Comparison of ENCODE assay signal across 30 cellular contexts in the genomic region with DNA sequence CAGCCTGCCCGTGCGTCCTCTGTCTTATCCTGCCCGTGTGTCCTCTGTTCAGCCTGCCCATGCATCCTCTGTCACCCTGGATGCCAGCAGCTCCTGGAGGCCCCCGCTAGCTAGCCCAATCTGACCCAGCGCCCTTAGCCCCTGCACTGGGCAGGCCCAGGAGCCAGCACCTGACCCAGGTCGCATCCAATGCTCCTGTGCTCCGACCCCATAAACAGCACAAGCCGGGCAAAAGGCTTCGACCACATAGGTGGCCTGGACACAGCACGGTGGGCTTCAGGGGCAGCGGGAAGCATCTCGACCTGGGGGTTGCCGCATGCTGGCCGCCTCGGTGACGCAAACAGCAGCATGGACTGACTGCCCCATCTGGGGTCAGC. TPM values are rescaled to one million over a fixed set of nuclear protein-coding genes. Genes with fewer than 3 reads are reported as not detected.
A peak's percentile ranks its signal among the peaks of the same experiment; 100 is the strongest.
DNase-seq lines count a peak whose midpoint lies in the region; ATAC-seq, FAIRE-seq and TF ChIP-seq lines count a peak whose summit lies in the region.
"Had no signal": no experiment of that assay in that cellular context is flagged by ENCODE, and none has a peak within 500 bp of the region (broad histone marks: within the 10 kb centered on the region; RNA-seq: fewer than 3 reads in every experiment).

No MANE protein-coding gene starts in this region.

- no peaks in the 10 kb centered on the region for H3K36me3 ChIP-seq in HepG2 (replicated peaks in 1 of 2; ENCODE audit: control insufficient read depth in 1 of 2, insufficient read depth in 2 of 2, low read length in 2 of 2)
- no peaks in the 10 kb centered on the region for H3K36me3 ChIP-seq in right lobe of liver
- H3K36me3 ChIP-seq: BLaER1, SJSA1 had no signal

- no TSS peak for BruUV-seq in HepG2 (replicated peaks; lab: Mats Ljungman, UMichigan)

- no peaks in the 10 kb centered on the region for H3K9me3 ChIP-seq in HepG2 (ENCODE audit: low read length)
- no peaks in the 10 kb centered on the region for H3K9me3 ChIP-seq in right lobe of liver
- no peaks in the 10 kb centered on the region for H3K9me3 ChIP-seq in T-helper 17 cell (ENCODE audit: control insufficient read depth, low read length, poor library complexity, severe bottlenecking)
- H3K9me3 ChIP-seq: BLaER1, SJSA1 had no signal

- CTCF ChIA-PET in HepG2 (lab: Yijun Ruan, JAX; ENCODE audit: low intra/inter-chr PET ratio, low total read pairs) = interaction anchor here (1.8 kb wide), 1 partner anchor 31 kb away, joined by 6 read pairs; no protein-coding TSS in a partner anchor

- no peak for FAIRE-seq in HepG2 (lab: Jason Lieb, UNC)
- FAIRE-seq: GM12892, GM19239 had no signal

- H2AFZ ChIP-seq in HepG2 (ENCODE audit: low read length) = no peak overlapping the region
- H2AFZ ChIP-seq: PC-9 had no signal

- peaks cover 9 to 43% of the 10 kb centered on the region in 2 experiments for H3K27me3 ChIP-seq in HepG2 (ENCODE audit: control insufficient read depth in 1 of 2, insufficient read depth in 2 of 2, low read length in 2 of 2)
- no peaks in the 10 kb centered on the region for H3K27me3 ChIP-seq in right lobe of liver
- H3K27me3 ChIP-seq: SJSA1 had no signal

- peaks cover 31% of the 10 kb centered on the region for H3K4me1 ChIP-seq in HepG2 (ENCODE audit: insufficient read depth, low read length)
- no peaks in the 10 kb centered on the region for H3K4me1 ChIP-seq in right lobe of liver
- H3K4me1 ChIP-seq: SJSA1 had no signal

- H3K27ac ChIP-seq in HepG2 (ENCODE audit: extremely low read length, insufficient read depth, low read length) (no peak overlapping the region), right lobe of liver (no peak overlapping the region)
- H3K27ac ChIP-seq: BLaER1, PC-9, SJSA1 had no signal

- no peak overlapping the region for H3K4me2 ChIP-seq in HepG2 (ENCODE audit: low read depth, low read length)
- H3K4me2 ChIP-seq: PC-9 had no signal

- H3K4me3 Mint-ChIP-seq in T-helper 17 cell (no peak overlapping the region), nephron progenitor cell (no peak overlapping the region)
- H3K4me3 Mint-ChIP-seq: CD8-positive, alpha-beta memory T cell had no signal

- ATAC-seq in HepG2 (peak; percentile 16), right lobe of liver (no peak), T-helper 17 cell (no peak), GM18907 (IDR thresholded peaks at IDR 0.05; ENCODE audit: unreplicated experiment) (no peak)
- ATAC-seq: HCT116 had no signal

- 20% methylated on average over 11 of the region's 16 CpGs for WGBS in HepG2 (ENCODE audit: low lambda C conversion rate)
- 42% methylated on average over 5 of the region's 16 CpGs for WGBS in right lobe of liver (ENCODE audit: insufficient coverage, low coverage, low lambda C conversion rate, missing lambda C conversion rate)

- no peak for TF ChIP-seq RAD21 in HepG2 (CRISPR knock-in tag; IDR thresholded peaks at IDR 0.05)

- POLR2A ChIA-PET in HepG2 (lab: Yijun Ruan, JAX) = interaction anchor here (1.3 to 1.4 kb wide), 2 partner anchors 11 to 13 kb away, joined by 3 to 5 read pairs; partner anchors contain the start of gene CDH15

- H3K9me3 Mint-ChIP-seq in nephron progenitor cell = no peaks in the 10 kb centered on the region

- in situ Hi-C loops in HepG2 (cut with HindIII; ENCODE audit: extremely low pct_ligation_motif_present, low pct_unique_long_range_greater_than_20kb) = no loop called here

- no peak overlapping the region for H3K4me3 ChIP-seq in HepG2 (replicated peaks in 1 of 3; ENCODE audit: insufficient read depth in 1 of 3, low read depth in 2 of 3, low read length in 3 of 3)
- no peak overlapping the region for H3K4me3 ChIP-seq in right lobe of liver
- H3K4me3 ChIP-seq: BLaER1, PC-9, SJSA1 had no signal

- H3K27me3 Mint-ChIP-seq in T-helper 17 cell = no peaks in the 10 kb centered on the region
- H3K27me3 Mint-ChIP-seq in nephron progenitor cell (ENCODE audit: low read depth, poor library complexity) = peaks cover 54% of the 10 kb centered on the region

- no peak overlapping the region for H3K9ac ChIP-seq in HepG2 (ENCODE audit: insufficient read depth, low read depth, low read length)

- H3K4me1 Mint-ChIP-seq in T-helper 17 cell (peaks cover 3% of the 10 kb centered on the region), nephron progenitor cell (no peaks in the 10 kb centered on the region)
- H3K4me1 Mint-ChIP-seq: CD8-positive, alpha-beta memory T cell had no signal

- TF ChIP-seq CTCF in HepG2 (CRISPR knock-in tag; IDR thresholded peaks at IDR 0.05) (no peak), right lobe of liver (IDR thresholded peaks at IDR 0.05) (no peak), nephron progenitor cell (IDR thresholded peaks at IDR 0.05) (no peak)

- intact Hi-C loops in HepG2 (cut with micrococcal nuclease; ENCODE audit: unreplicated experiment) = loop anchor here (2.0 kb wide), 1 partner anchor 16 kb away; the partner anchor contains the start of gene SLC22A31
- intact Hi-C loops in right lobe of liver (cut with DNase I) = no loop called here

- no peak for DNase-seq in HepG2 (ENCODE audit: low spot score)
- no peak for DNase-seq in right lobe of liver
- DNase-seq in T-helper 17 cell = no peak
- DNase-seq in nephron progenitor cell = no peak
- no peak for DNase-seq in NCI-H2081 treated with DMSO at 0.1 percent for 48 hours (lab: John Stamatoyannopoulos, UW)
- DNase-seq in AML-193 (lab: John Stamatoyannopoulos, UW) = no peak
- no peak for DNase-seq in NAMALWA (ENCODE audit: low spot score)
- DNase-seq: 8988T; ACHN; DMS 273 treated with DMSO at 0.1 percent for 48 hours; DMS79 treated with DMSO at 0.1 percent for 48 hours; Kasumi-1; NCI-H1105; NCI-H146; NCI-H1930; NCI-H446; NCI-H82; NK-92 treated with Interleukin-12 subunit alpha and Interleukin-12 subunit beta, amount 100 ng/mL, for 24 hours; PC-9; Right ventricle myocardium superior; RPMI8226 had no signal

- no peaks in the 10 kb centered on the region for H3K79me2 ChIP-seq in HepG2 (ENCODE audit: insufficient read depth, low read length)

- peaks cover 32% of the 10 kb centered on the region for H4K20me1 ChIP-seq in HepG2 (ENCODE audit: insufficient read depth, low read length)

- H3K27ac Mint-ChIP-seq in T-helper 17 cell = peak overlapping the region; percentile 39
- H3K27ac Mint-ChIP-seq in nephron progenitor cell = peak overlapping the region; percentile 81

- H3K36me3 Mint-ChIP-seq in T-helper 17 cell (ENCODE audit: low read depth) (no peaks in the 10 kb centered on the region), nephron progenitor cell (ENCODE audit: low read depth) (no peaks in the 10 kb centered on the region)
- H3K36me3 Mint-ChIP-seq: CD8-positive, alpha-beta memory T cell had no signal

- TF ChIP-seq POLR2A in HepG2 (IDR thresholded peaks at IDR 0.05; ENCODE audit: insufficient read depth in 1 of 2, low read depth in 2 of 2, low read length in 2 of 2) (no peak), right lobe of liver (IDR thresholded peaks at IDR 0.05) (no peak)

- TF ChIP-seq EP300 in HepG2 (IDR thresholded peaks at IDR 0.05; ENCODE audit: low read depth in 2 of 2, low read length in 2 of 2) (no peak), HepG2 (CRISPR knock-in tag; IDR thresholded peaks at IDR 0.05; ENCODE audit: borderline replicate concordance) (no peak)

RNA-seq across cellular contexts. Expression of gene CDH15, which starts 13.1 kb away (rescaled TPM):
- total RNA-seq in HepG2 (2016; rRNA removed; fragmentation: Illumina TruSeq; extraction: Trizol) (1.4 and 2.2 TPM in 2 replicates), right lobe of liver (1 to 10 TPM in 1 of 6 experiments, under 1 TPM in 4, not detected in 1; 0.12 to 3.3 (median 0.15) TPM), T-helper 17 cell (under 1 TPM in 1 of 2 donors, not detected in 1; 0.12 TPM)
- total RNA-seq in HepG2 (2016; cell fraction: cytosol; rRNA removed; fragmentation: Illumina TruSeq; extraction: Trizol; ENCODE audit: low read depth) = 2.8 and 2.9 TPM in 2 replicates
- 1.4 and 2.2 TPM in 2 replicates for total RNA-seq in HepG2 (2016; cell fraction: insoluble cytoplasmic fraction; rRNA removed; fragmentation: Illumina TruSeq; extraction: Trizol)
- 3.6 and 3.7 TPM in 2 replicates for total RNA-seq in HepG2 (2016; cell fraction: membrane; rRNA removed; fragmentation: Illumina TruSeq; extraction: Trizol)
- 1.6 and 1.8 TPM in 2 replicates for total RNA-seq in HepG2 (2016; cell fraction: nucleus; rRNA removed; fragmentation: Illumina TruSeq; extraction: Trizol)
- 0.69 and 0.74 TPM in 2 replicates for polyA plus RNA-seq in HepG2 (2011; rRNA removed)
- 0.37 and 1.2 TPM in 2 replicates for polyA plus RNA-seq in HepG2 (2011; cell fraction: cytosol; rRNA removed)
- 1.6 and 2.1 TPM in 2 replicates for polyA plus RNA-seq in HepG2 (2011; cell fraction: nucleus; rRNA removed)
- polyA plus RNA-seq in HepG2 (2012) = 0.61 and 0.90 TPM in 2 replicates
- polyA plus RNA-seq in HepG2 (2016; cell fraction: cytosol; fragmentation: Illumina TruSeq; extraction: Trizol; ENCODE audit: low read depth) = 3.5 and 3.8 TPM in 2 replicates
- polyA plus RNA-seq in HepG2 (2016; cell fraction: insoluble cytoplasmic fraction; fragmentation: Illumina TruSeq; extraction: Trizol; ENCODE audit: low read depth) = 1.7 and 2.3 TPM in 2 replicates
- polyA plus RNA-seq in HepG2 (2016; cell fraction: membrane; fragmentation: Illumina TruSeq; extraction: Trizol; ENCODE audit: low read depth) = 3.3 and 4.1 TPM in 2 replicates
- polyA plus RNA-seq in HepG2 (2016; cell fraction: nucleus; fragmentation: Illumina TruSeq; extraction: Trizol; ENCODE audit: insufficient read depth, low read depth) = 3.3 and 3.4 TPM in 2 replicates
- 0.62 TPM in 1 of 2 replicates, not detected in the other for polyA minus RNA-seq in HepG2 (2011; rRNA and poly(A)+ RNA removed; ENCODE audit: low replicate concordance)
- polyA minus RNA-seq in HepG2 (2011; cell fraction: cytosol; rRNA and poly(A)+ RNA removed) = 0.40 and 0.62 TPM in 2 replicates
- 0.39 TPM in 1 of 2 replicates, not detected in the other for polyA minus RNA-seq in HepG2 (2011; cell fraction: nucleus; rRNA and poly(A)+ RNA removed)
- total RNA-seq: CD8-positive, alpha-beta memory T cell; PC-9; Right ventricle myocardium superior had no signal
- polyA plus RNA-seq: CD8-positive, alpha-beta memory T cell had no signal

RNA-seq across cellular contexts. Expression of gene SLC22A31, which starts 15.7 kb away (rescaled TPM):
- 20.6 and 83.3 TPM in 2 replicates for total RNA-seq in HepG2 (2016; rRNA removed; fragmentation: Illumina TruSeq; extraction: Trizol)
- 22.4 and 22.9 TPM in 2 replicates for total RNA-seq in HepG2 (2016; cell fraction: cytosol; rRNA removed; fragmentation: Illumina TruSeq; extraction: Trizol; ENCODE audit: low read depth)
- 17.9 and 83.9 TPM in 2 replicates for total RNA-seq in HepG2 (2016; cell fraction: insoluble cytoplasmic fraction; rRNA removed; fragmentation: Illumina TruSeq; extraction: Trizol)
- 38.1 and 39.2 TPM in 2 replicates for total RNA-seq in HepG2 (2016; cell fraction: membrane; rRNA removed; fragmentation: Illumina TruSeq; extraction: Trizol)
- 88.9 and 114 TPM in 2 replicates for total RNA-seq in HepG2 (2016; cell fraction: nucleus; rRNA removed; fragmentation: Illumina TruSeq; extraction: Trizol)
- polyA plus RNA-seq in HepG2 (2011; rRNA removed) = 67.3 and 98.2 TPM in 2 replicates
- polyA plus RNA-seq in HepG2 (2011; cell fraction: cytosol; rRNA removed) = 27.2 and 52.1 TPM in 2 replicates
- polyA plus RNA-seq in HepG2 (2011; cell fraction: nucleus; rRNA removed) = 1,312 and 1,533 TPM in 2 replicates
- polyA plus RNA-seq in HepG2 (2012) = 45.8 and 48.2 TPM in 2 replicates
- 27.4 and 28.3 TPM in 2 replicates for polyA plus RNA-seq in HepG2 (2016; cell fraction: cytosol; fragmentation: Illumina TruSeq; extraction: Trizol; ENCODE audit: low read depth)
- polyA plus RNA-seq in HepG2 (2016; cell fraction: insoluble cytoplasmic fraction; fragmentation: Illumina TruSeq; extraction: Trizol; ENCODE audit: low read depth) = 23.8 and 26.1 TPM in 2 replicates
- 29.3 and 31.7 TPM in 2 replicates for polyA plus RNA-seq in HepG2 (2016; cell fraction: membrane; fragmentation: Illumina TruSeq; extraction: Trizol; ENCODE audit: low read depth)
- polyA plus RNA-seq in HepG2 (2016; cell fraction: nucleus; fragmentation: Illumina TruSeq; extraction: Trizol; ENCODE audit: insufficient read depth, low read depth) = 322 and 325 TPM in 2 replicates
- polyA minus RNA-seq in HepG2 (2011; rRNA and poly(A)+ RNA removed; ENCODE audit: low replicate concordance) = 51.6 TPM in 1 of 2 replicates, not detected in the other
- polyA minus RNA-seq in HepG2 (2011; cell fraction: cytosol; rRNA and poly(A)+ RNA removed) = 17.1 and 21.0 TPM in 2 replicates
- 89.4 and 90.8 TPM in 2 replicates for polyA minus RNA-seq in HepG2 (2011; cell fraction: nucleus; rRNA and poly(A)+ RNA removed)
- total RNA-seq in right lobe of liver = 10 to 100 TPM in 2 of 6 experiments, 1 to 10 TPM in 1, under 1 TPM in 1, not detected in 2; 0.19 to 19.3 (median 6.8) TPM
- under 1 TPM; 0.52 to 0.76 TPM for total RNA-seq in T-helper 17 cell
- total RNA-seq: CD8-positive, alpha-beta memory T cell; H4; M059J; Right ventricle myocardium superior; SJSA1 had no signal
- polyA plus RNA-seq: CD8-positive, alpha-beta memory T cell had no signal

RNA-seq across cellular contexts. Expression of gene ZNF778, which starts 32.8 kb away (rescaled TPM):
- 7.2 and 9.3 TPM in 2 replicates for total RNA-seq in HepG2 (2016; rRNA removed; fragmentation: Illumina TruSeq; extraction: Trizol)
- total RNA-seq in HepG2 (2016; cell fraction: cytosol; rRNA removed; fragmentation: Illumina TruSeq; extraction: Trizol; ENCODE audit: low read depth) = 1.7 and 2.6 TPM in 2 replicates
- 6.1 and 8.3 TPM in 2 replicates for total RNA-seq in HepG2 (2016; cell fraction: insoluble cytoplasmic fraction; rRNA removed; fragmentation: Illumina TruSeq; extraction: Trizol)
- total RNA-seq in HepG2 (2016; cell fraction: membrane; rRNA removed; fragmentation: Illumina TruSeq; extraction: Trizol) = 2.7 and 3.9 TPM in 2 replicates
- total RNA-seq in HepG2 (2016; cell fraction: nucleus; rRNA removed; fragmentation: Illumina TruSeq; extraction: Trizol) = 8.7 and 10.5 TPM in 2 replicates
- polyA plus RNA-seq in HepG2 (2011; rRNA removed) = 3.8 and 6.1 TPM in 2 replicates
- 1.8 and 2.1 TPM in 2 replicates for polyA plus RNA-seq in HepG2 (2011; cell fraction: cytosol; rRNA removed)
- 6.6 and 11.3 TPM in 2 replicates for polyA plus RNA-seq in HepG2 (2011; cell fraction: nucleus; rRNA removed)
- 2.4 and 3.0 TPM in 2 replicates for polyA plus RNA-seq in HepG2 (2012)
- polyA plus RNA-seq in HepG2 (2016; cell fraction: cytosol; fragmentation: Illumina TruSeq; extraction: Trizol; ENCODE audit: low read depth) = 0.79 and 0.83 TPM in 2 replicates
- polyA plus RNA-seq in HepG2 (2016; cell fraction: insoluble cytoplasmic fraction; fragmentation: Illumina TruSeq; extraction: Trizol; ENCODE audit: low read depth) = 4.6 and 6.1 TPM in 2 replicates
- 0.61 and 1.7 TPM in 2 replicates for polyA plus RNA-seq in HepG2 (2016; cell fraction: membrane; fragmentation: Illumina TruSeq; extraction: Trizol; ENCODE audit: low read depth)
- 11.3 and 22.5 TPM in 2 replicates for polyA plus RNA-seq in HepG2 (2016; cell fraction: nucleus; fragmentation: Illumina TruSeq; extraction: Trizol; ENCODE audit: insufficient read depth, low read depth)
- 6.4 and 9.2 TPM in 2 replicates for polyA minus RNA-seq in HepG2 (2011; rRNA and poly(A)+ RNA removed; ENCODE audit: low replicate concordance)
- 4.0 and 6.1 TPM in 2 replicates for polyA minus RNA-seq in HepG2 (2011; cell fraction: cytosol; rRNA and poly(A)+ RNA removed)
- 15.2 and 17.3 TPM in 2 replicates for polyA minus RNA-seq in HepG2 (2011; cell fraction: nucleus; rRNA and poly(A)+ RNA removed)
- total RNA-seq in right lobe of liver = 10 to 100 TPM in 1 of 6 experiments, 1 to 10 TPM in 5; 2.3 to 11.2 (median 3.1) TPM
- total RNA-seq in T-helper 17 cell = 1 to 10 TPM; 4.1 to 8.1 TPM
